Comparison of ENCODE assay signal across 1 cellular context in the genomic region with DNA sequence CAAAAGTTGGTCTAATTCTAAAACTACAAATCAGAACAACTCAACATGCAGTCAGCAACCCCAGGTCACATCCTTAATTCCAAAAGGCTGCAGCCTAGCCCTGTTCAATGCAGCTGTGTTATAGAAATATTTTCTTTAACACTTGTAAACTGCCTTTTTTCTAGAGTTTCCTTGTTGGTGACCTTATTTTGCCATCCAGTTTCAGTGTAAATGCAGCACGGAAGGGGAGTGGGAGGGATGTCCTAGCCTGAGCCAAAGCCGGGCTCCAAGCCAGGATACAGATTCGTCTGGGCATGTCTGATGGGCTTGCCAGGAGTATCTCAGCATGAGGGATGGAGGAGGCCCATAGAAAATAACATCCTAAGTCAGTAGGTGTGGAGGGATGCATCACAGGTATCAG.
TF ChIP-seq lines count a peak whose summit lies in the region.

No MANE protein-coding gene starts in this region.

TF ChIP-seq in GM23338, 12 proteins besides CTCF, POLR2A, EP300 and RAD21 (continued from another document):
- TF ChIP-seq, protein P1, sequence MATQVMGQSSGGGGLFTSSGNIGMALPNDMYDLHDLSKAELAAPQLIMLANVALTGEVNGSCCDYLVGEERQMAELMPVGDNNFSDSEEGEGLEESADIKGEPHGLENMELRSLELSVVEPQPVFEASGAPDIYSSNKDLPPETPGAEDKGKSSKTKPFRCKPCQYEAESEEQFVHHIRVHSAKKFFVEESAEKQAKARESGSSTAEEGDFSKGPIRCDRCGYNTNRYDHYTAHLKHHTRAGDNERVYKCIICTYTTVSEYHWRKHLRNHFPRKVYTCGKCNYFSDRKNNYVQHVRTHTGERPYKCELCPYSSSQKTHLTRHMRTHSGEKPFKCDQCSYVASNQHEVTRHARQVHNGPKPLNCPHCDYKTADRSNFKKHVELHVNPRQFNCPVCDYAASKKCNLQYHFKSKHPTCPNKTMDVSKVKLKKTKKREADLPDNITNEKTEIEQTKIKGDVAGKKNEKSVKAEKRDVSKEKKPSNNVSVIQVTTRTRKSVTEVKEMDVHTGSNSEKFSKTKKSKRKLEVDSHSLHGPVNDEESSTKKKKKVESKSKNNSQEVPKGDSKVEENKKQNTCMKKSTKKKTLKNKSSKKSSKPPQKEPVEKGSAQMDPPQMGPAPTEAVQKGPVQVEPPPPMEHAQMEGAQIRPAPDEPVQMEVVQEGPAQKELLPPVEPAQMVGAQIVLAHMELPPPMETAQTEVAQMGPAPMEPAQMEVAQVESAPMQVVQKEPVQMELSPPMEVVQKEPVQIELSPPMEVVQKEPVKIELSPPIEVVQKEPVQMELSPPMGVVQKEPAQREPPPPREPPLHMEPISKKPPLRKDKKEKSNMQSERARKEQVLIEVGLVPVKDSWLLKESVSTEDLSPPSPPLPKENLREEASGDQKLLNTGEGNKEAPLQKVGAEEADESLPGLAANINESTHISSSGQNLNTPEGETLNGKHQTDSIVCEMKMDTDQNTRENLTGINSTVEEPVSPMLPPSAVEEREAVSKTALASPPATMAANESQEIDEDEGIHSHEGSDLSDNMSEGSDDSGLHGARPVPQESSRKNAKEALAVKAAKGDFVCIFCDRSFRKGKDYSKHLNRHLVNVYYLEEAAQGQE (IDR thresholded peaks at IDR 0.05; ENCODE audit: unreplicated experiment) = no peak
- TF ChIP-seq, protein P2, sequence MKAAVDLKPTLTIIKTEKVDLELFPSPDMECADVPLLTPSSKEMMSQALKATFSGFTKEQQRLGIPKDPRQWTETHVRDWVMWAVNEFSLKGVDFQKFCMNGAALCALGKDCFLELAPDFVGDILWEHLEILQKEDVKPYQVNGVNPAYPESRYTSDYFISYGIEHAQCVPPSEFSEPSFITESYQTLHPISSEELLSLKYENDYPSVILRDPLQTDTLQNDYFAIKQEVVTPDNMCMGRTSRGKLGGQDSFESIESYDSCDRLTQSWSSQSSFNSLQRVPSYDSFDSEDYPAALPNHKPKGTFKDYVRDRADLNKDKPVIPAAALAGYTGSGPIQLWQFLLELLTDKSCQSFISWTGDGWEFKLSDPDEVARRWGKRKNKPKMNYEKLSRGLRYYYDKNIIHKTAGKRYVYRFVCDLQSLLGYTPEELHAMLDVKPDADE (IDR thresholded peaks at IDR 0.05) = no peak
- TF ChIP-seq JUNB (IDR thresholded peaks at IDR 0.05; ENCODE audit: unreplicated experiment) (no peak), EZH2phosphoT487 (IDR thresholded peaks at IDR 0.05; ENCODE audit: unreplicated experiment) (no peak), EZH2 (IDR thresholded peaks at IDR 0.05; ENCODE audit: low read depth, unreplicated experiment) (no peak), NANOG (IDR thresholded peaks at IDR 0.05; ENCODE audit: borderline replicate concordance) (no peak), ZNF331 (CRISPR knock-in tag; IDR thresholded peaks at IDR 0.05; ENCODE audit: low read depth) (no peak)
